39 cellular contexts compared by ENCODE assay signal in the genomic region with DNA sequence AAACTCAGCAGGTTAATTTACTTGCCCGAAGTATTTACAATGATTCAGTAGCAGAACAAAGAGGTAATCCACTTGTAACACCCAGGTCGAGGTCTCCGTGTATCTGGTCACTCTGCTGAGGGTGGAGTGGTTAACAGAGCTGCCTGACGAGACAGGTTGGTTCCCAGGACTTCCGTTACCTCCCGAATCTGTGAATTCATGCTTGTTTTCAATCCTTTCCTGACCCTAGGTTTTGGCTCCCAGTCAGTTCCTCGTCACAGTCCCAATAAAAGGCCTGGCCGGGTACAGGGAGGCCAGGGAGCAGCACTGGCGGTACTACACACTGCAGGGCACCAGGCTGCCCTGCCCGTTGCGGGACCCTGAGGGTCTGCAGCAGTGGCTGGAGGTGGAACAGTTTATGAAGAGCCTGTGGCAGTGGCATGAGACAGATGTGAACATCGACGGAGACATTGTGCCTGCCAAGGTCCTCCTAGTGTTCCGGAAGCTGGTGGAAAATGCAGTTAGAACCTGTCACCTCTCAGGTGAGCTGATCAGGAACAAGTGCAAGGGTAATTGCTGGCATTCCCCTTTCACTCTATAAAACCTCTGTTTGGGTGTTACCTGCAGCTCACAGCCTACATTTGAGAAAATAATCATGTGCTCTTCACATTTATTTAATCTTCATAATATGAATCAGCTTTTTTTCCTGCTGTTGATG. TPM values are rescaled to one million over a fixed set of nuclear protein-coding genes. Genes with fewer than 3 reads are reported as not detected.
A peak's percentile ranks its signal among the peaks of the same experiment; 100 is the strongest.
DNase-seq lines count a peak whose midpoint lies in the region; ATAC-seq and TF ChIP-seq lines count a peak whose summit lies in the region.
"Had no signal": no experiment of that assay in that cellular context is flagged by ENCODE, and none has a peak within 500 bp of the region (broad histone marks: within the 10 kb centered on the region; RNA-seq: fewer than 3 reads in every experiment).

No MANE protein-coding gene starts in this region.

- H3K27ac Mint-ChIP-seq in Caco-2 (ENCODE audit: unreplicated experiment) (peak overlapping the region; percentile 82), endodermal cell (peak overlapping the region; percentile 8)
- H3K27ac Mint-ChIP-seq: activated CD4-positive, alpha-beta T cell treated with anti-CD3 and anti-CD28 coated beads for 36 hours; activated CD8-positive, alpha-beta T cell treated with anti-CD3 and anti-CD28 coated beads for 36 hours; activated T-helper 1 cell treated with anti-CD3 and anti-CD28 coated beads, Interleukin-12 subunit alpha, Interleukin-12 subunit beta, Interleukin-2, Interleukin-4 antibody, amounts not matched to agents 30 ng/mL and 10 ng/mL and 1 ng/mL, durations not matched to agents 14 hours and 24 hours and 36 hours; CD4-positive, alpha-beta memory T cell; immature natural killer cell; naive B cell; stimulated activated naive B cell treated with anti-CD40 and anti-IgM and Interleukin-4, amounts not matched to agents 10 μg/mL and 1 μg/mL and 100 μg/mL, for 72 hours had no signal

- intact Hi-C loops in Caco-2 (cut with micrococcal nuclease; ENCODE audit: unreplicated experiment) = no loop called here
- intact Hi-C loops in left colon (cut with DNase I, micrococcal nuclease) = no loop called here
- intact Hi-C loops in prostate gland (cut with DNase I) = no loop called here

- BruUV-seq in Caco-2 (replicated peaks; lab: Mats Ljungman, UMichigan) = no TSS peak

- H3K4me1 Mint-ChIP-seq in Caco-2 (ENCODE audit: low read depth, unreplicated experiment) (peaks cover 12% of the 10 kb centered on the region), endodermal cell (peaks cover 18% of the 10 kb centered on the region)
- H3K4me1 Mint-ChIP-seq: naive B cell; stimulated activated naive B cell treated with anti-CD40 and anti-IgM and Interleukin-4, amounts not matched to agents 10 μg/mL and 1 μg/mL and 100 μg/mL, for 72 hours had no signal

- H3K9me3 Mint-ChIP-seq in Caco-2 (ENCODE audit: unreplicated experiment) = no peaks in the 10 kb centered on the region
- no peaks in the 10 kb centered on the region for H3K9me3 Mint-ChIP-seq in endodermal cell
- H3K9me3 Mint-ChIP-seq: activated CD8-positive, alpha-beta T cell treated with anti-CD3 and anti-CD28 coated beads for 36 hours; activated T-helper 1 cell treated with anti-CD3 and anti-CD28 coated beads, Interleukin-12 subunit alpha, Interleukin-12 subunit beta, Interleukin-2, Interleukin-4 antibody, amounts not matched to agents 30 ng/mL and 10 ng/mL and 1 ng/mL, durations not matched to agents 14 hours and 24 hours and 36 hours; CD4-positive, alpha-beta memory T cell; central memory CD8-positive, alpha-beta T cell; immature natural killer cell; naive B cell; stimulated activated naive B cell treated with anti-CD40 and anti-IgM and Interleukin-4, amounts not matched to agents 10 μg/mL and 1 μg/mL and 100 μg/mL, for 72 hours had no signal

- CTCF ChIA-PET in Caco-2 (lab: Charles Lee) = no interaction called here

- ATAC-seq in left colon = peak; percentile 73
- ATAC-seq in HG03442 (IDR thresholded peaks at IDR 0.05; ENCODE audit: unreplicated experiment) = no peak
- no peak for ATAC-seq in GM21526 (IDR thresholded peaks at IDR 0.05; ENCODE audit: low FRiP score, unreplicated experiment)
- ATAC-seq in GM19328 (IDR thresholded peaks at IDR 0.05; ENCODE audit: unreplicated experiment) = no peak
- ATAC-seq in HG02884 (IDR thresholded peaks at IDR 0.05; ENCODE audit: unreplicated experiment) = no peak
- ATAC-seq: activated CD4-positive, alpha-beta T cell treated with anti-CD3 and anti-CD28 coated beads for 36 hours; activated CD8-positive, alpha-beta T cell treated with anti-CD3 and anti-CD28 coated beads for 36 hours; GM12878; psoas muscle; stimulated activated naive B cell treated with anti-CD40 and anti-IgM and Interleukin-4, amounts not matched to agents 10 μg/mL and 1 μg/mL and 100 μg/mL, for 72 hours had no signal

- peak; percentile 13 for TF ChIP-seq POLR2A in prostate gland (IDR thresholded peaks at IDR 0.05)

- H3K27me3 Mint-ChIP-seq in Caco-2 (ENCODE audit: insufficient read depth, unreplicated experiment) = no peaks in the 10 kb centered on the region
- H3K27me3 Mint-ChIP-seq in endodermal cell (ENCODE audit: insufficient read depth) = peaks cover 29% of the 10 kb centered on the region

- H3K36me3 ChIP-seq in Caco-2 (ENCODE audit: control insufficient read depth, insufficient read depth, low read length) (no peaks in the 10 kb centered on the region), endodermal cell (ENCODE audit: control insufficient read depth, insufficient read depth, low read length) (no peaks in the 10 kb centered on the region), prostate gland (no peaks in the 10 kb centered on the region)
- H3K36me3 ChIP-seq: left ventricle myocardium inferior, upper lobe of right lung had no signal

- DNase-seq in Caco-2 (no peak), endodermal cell (no peak), left colon (peak; percentile 63 to 74), prostate gland (ENCODE audit: low spot score) (peak; percentile 68)
- DNase-seq: activated CD4-positive, alpha-beta T cell treated with anti-CD3 and anti-CD28 coated beads for 36 hours; activated CD8-positive, alpha-beta memory T cell treated with anti-CD3 and anti-CD28 coated beads, Interleukin-2, amount 50 U/mL, for 48 hours; activated CD8-positive, alpha-beta T cell treated with anti-CD3 and anti-CD28 coated beads for 36 hours; activated naive CD4-positive, alpha-beta T cell treated with Interleukin-2 at 50 U/mL for 16 hours; AML-193; CD4-positive, alpha-beta memory T cell; dermis blood vessel endothelial cell; DMS 273 treated with DMSO at 0.1 percent for 48 hours; H7; immature natural killer cell; KG1; left ventricle myocardium inferior; MM.1S; naive B cell; NCI-H1417; NCI-H2081; NCI-H526; NK-92 treated with Interleukin-12 subunit alpha and Interleukin-12 subunit beta, amount 100 ng/mL, for 24 hours; nucleus accumbens; psoas muscle; SHP77; stimulated activated naive B cell treated with anti-CD40 and anti-IgM and Interleukin-4, amounts not matched to agents 10 μg/mL and 1 μg/mL and 100 μg/mL, for 72 hours; substantia nigra; upper lobe of right lung had no signal

- no peaks in the 10 kb centered on the region for H3K27me3 ChIP-seq in Caco-2 (replicated peaks; ENCODE audit: control insufficient read depth, insufficient read depth, low read length)
- peaks cover 21% of the 10 kb centered on the region for H3K27me3 ChIP-seq in endodermal cell (ENCODE audit: control insufficient read depth, insufficient read depth, low read length, poor library complexity, severe bottlenecking)
- H3K27me3 ChIP-seq in prostate gland (replicated peaks; ENCODE audit: insufficient read depth) = no peaks in the 10 kb centered on the region
- H3K27me3 ChIP-seq: upper lobe of right lung had no signal

- H3K36me3 Mint-ChIP-seq in Caco-2 (ENCODE audit: insufficient read depth, unreplicated experiment) = no peaks in the 10 kb centered on the region
- no peaks in the 10 kb centered on the region for H3K36me3 Mint-ChIP-seq in endodermal cell (ENCODE audit: low read depth)
- H3K36me3 Mint-ChIP-seq: CD4-positive, alpha-beta memory T cell; immature natural killer cell; naive B cell; stimulated activated naive B cell treated with anti-CD40 and anti-IgM and Interleukin-4, amounts not matched to agents 10 μg/mL and 1 μg/mL and 100 μg/mL, for 72 hours had no signal

- POLR2A ChIA-PET in Caco-2 (lab: Charles Lee) = no interaction called here

- no peak overlapping the region for H3K27ac ChIP-seq in endodermal cell (ENCODE audit: low read depth, low read length)
- peak overlapping the region; percentile 48 to 49 for H3K27ac ChIP-seq in prostate gland
- H3K27ac ChIP-seq: HL-60, left ventricle myocardium inferior, psoas muscle, upper lobe of right lung had no signal

- H3K4me1 ChIP-seq in Caco-2 (peaks cover 20% of the 10 kb centered on the region), endodermal cell (ENCODE audit: control insufficient read depth, insufficient read depth, low read length) (peaks cover 13% of the 10 kb centered on the region), prostate gland (replicated peaks) (no peaks in the 10 kb centered on the region)
- H3K4me1 ChIP-seq: psoas muscle had no signal

- WGBS in endodermal cell (ENCODE audit: insufficient coverage in 1 of 2, insufficient read length in 1 of 2), 2 experiments = 92 to 95% methylated on average over 14 of the region's 14 CpGs
- 42% methylated on average over 14 of the region's 14 CpGs for WGBS in prostate gland

- H3K9ac ChIP-seq in endodermal cell (ENCODE audit: extremely low read depth, low read length, poor library complexity, severe bottlenecking) = no peak overlapping the region

- H3K9me3 ChIP-seq in Caco-2 = no peaks in the 10 kb centered on the region
- H3K9me3 ChIP-seq in endodermal cell (ENCODE audit: control insufficient read depth, low read length) = no peaks in the 10 kb centered on the region
- H3K9me3 ChIP-seq in prostate gland = no peaks in the 10 kb centered on the region
- H3K9me3 ChIP-seq: left ventricle myocardium inferior, psoas muscle, upper lobe of right lung had no signal

- TF ChIP-seq CTCF in Caco-2 (IDR thresholded peaks at IDR 0.05; ENCODE audit: insufficient read depth in 1 of 2, low read depth in 1 of 2, low read length in 1 of 2, severe bottlenecking in 1 of 2, unreplicated experiment in 1 of 2) (no peak), endodermal cell (conservative IDR thresholded peaks at IDR 0.05) (no peak), prostate gland (IDR thresholded peaks at IDR 0.05) (no peak)

- no peak overlapping the region for H3K4me3 ChIP-seq in Caco-2 (ENCODE audit: low read depth, low read length)
- no peak overlapping the region for H3K4me3 ChIP-seq in endodermal cell (ENCODE audit: low read length)
- H3K4me3 ChIP-seq in prostate gland = no peak overlapping the region
- H3K4me3 ChIP-seq: GM12878, left ventricle myocardium inferior, psoas muscle, upper lobe of right lung had no signal

- H3K4me3 Mint-ChIP-seq in Caco-2 (ENCODE audit: unreplicated experiment) (no peak overlapping the region), endodermal cell (no peak overlapping the region)
- H3K4me3 Mint-ChIP-seq: activated CD4-positive, alpha-beta T cell treated with anti-CD3 and anti-CD28 coated beads for 36 hours; activated CD8-positive, alpha-beta T cell treated with anti-CD3 and anti-CD28 coated beads for 36 hours; activated T-helper 1 cell treated with anti-CD3 and anti-CD28 coated beads, Interleukin-12 subunit alpha, Interleukin-12 subunit beta, Interleukin-2, Interleukin-4 antibody, amounts not matched to agents 30 ng/mL and 10 ng/mL and 1 ng/mL, durations not matched to agents 14 hours and 24 hours and 36 hours; CD4-positive, alpha-beta memory T cell; central memory CD8-positive, alpha-beta T cell; immature natural killer cell; naive B cell; stimulated activated naive B cell treated with anti-CD40 and anti-IgM and Interleukin-4, amounts not matched to agents 10 μg/mL and 1 μg/mL and 100 μg/mL, for 72 hours had no signal

RNA-seq across cellular contexts. Expression of gene MAB21L3, which starts 12.8 kb away (rescaled TPM):
- total RNA-seq in Caco-2 (2022) (0.26 and 0.66 TPM in 2 replicates), endodermal cell (under 1 TPM in 1 of 2 donors, not detected in 1; 0.09 TPM), left colon (1 to 10 TPM; 4.7 to 5.7 TPM), prostate gland (1 to 10 TPM; 4.4 to 4.7 TPM)
- polyA plus RNA-seq in endodermal cell (2013, experiment 1 of 2) = 0.07 TPM
- polyA plus RNA-seq in endodermal cell (2013, experiment 2 of 2) = 0.12 TPM
- total RNA-seq: activated CD4-positive, alpha-beta T cell treated with anti-CD3 and anti-CD28 coated beads for 36 hours; activated CD8-positive, alpha-beta T cell treated with anti-CD3 and anti-CD28 coated beads for 36 hours; activated T-helper 1 cell treated with anti-CD3 and anti-CD28 coated beads, Interleukin-12 subunit alpha, Interleukin-12 subunit beta, Interleukin-2, Interleukin-4 antibody, amounts not matched to agents 30 ng/mL and 10 ng/mL and 1 ng/mL, durations not matched to agents 14 hours and 24 hours and 36 hours; CD4-positive, alpha-beta memory T cell; glomerular endothelial cell; left ventricle myocardium inferior; psoas muscle; skeletal muscle tissue; T-helper 2 cell treated with Interferon-gamma antibody and Interleukin-4, amounts not matched to agents 100 ng/mL and 5 ng/mL, for 36 hours had no signal
- polyA plus RNA-seq: CD4-positive, alpha-beta memory T cell; immature natural killer cell had no signal

Comparison
In these comparisons a context has a peak if more than half of its experiments do, and no peak if none do; other contexts are left out.
1. DNase-seq: peak in left colon (2 of 2) and prostate gland (single experiment); none in Caco-2 (0 of 2) and endodermal cell (single experiment).